Comparison of ENCODE assay signal across 22 cellular contexts in genomic region chr7:101824440-101824839, GRCh38.
"Had no signal": no experiment of that assay in that cellular context is flagged by ENCODE, and none has a peak within 500 bp of the region (broad histone marks: within the 10 kb centered on the region; RNA-seq: fewer than 3 reads in every experiment).

No MANE protein-coding gene starts in this region.

- DNase-seq: activated B cell treated with CpG ODN at 0.5 μM for 24 hours; activated CD4-positive, alpha-beta memory T cell treated with anti-CD3 and anti-CD28 coated beads, Interleukin-2, amount 10 ng/mL, durations not matched to agents 7 days and 5 days; activated CD4-positive, alpha-beta T cell treated with anti-CD3 and anti-CD28 coated beads for 4 hours; activated naive CD4-positive, alpha-beta T cell treated with anti-CD3 and anti-CD28 coated beads for 36 hours; activated naive CD8-positive, alpha-beta T cell treated with anti-CD3 and anti-CD28 coated beads, Interleukin-2, amount 50 U/mL, for 24 hours; activated T-cell treated with anti-CD3 and anti-CD28 coated beads, Interleukin-2, amount 50 U/mL, for 4 hours; anterior cingulate cortex; central memory CD4-positive, alpha-beta T cell; colonic mucosa; heart left ventricle; left ventricle myocardium inferior; mesenchymal stem cell; natural killer cell; stimulated activated CD4-positive, alpha-beta T cell treated with anti-CD3 and anti-CD28 coated beads, Interleukin-4, amount 100 ng/mL, for 4 hours; stimulated activated naive B cell treated with anti-CD40 and anti-IgM and Interleukin-4, amounts not matched to agents 10 μg/mL and 1 μg/mL and 100 μg/mL, for 72 hours had no signal

- H3K9me3 ChIP-seq: colonic mucosa, heart left ventricle, left ventricle myocardium inferior, thyroid gland, vagina had no signal

- H3K27ac ChIP-seq: colonic mucosa, heart left ventricle, left ventricle myocardium inferior, parathyroid adenoma, thyroid gland, vagina had no signal

- ATAC-seq: activated naive CD8-positive, alpha-beta T cell treated with anti-CD3 and anti-CD28 coated beads, Interleukin-2, amount 50 U/mL, for 24 hours; activated T-cell treated with anti-CD3 and anti-CD28 coated beads, Interleukin-2, amount 50 U/mL, for 4 hours; natural killer cell; sciatic nerve; stimulated activated naive B cell treated with anti-CD40 and anti-IgM and Interleukin-4, amounts not matched to agents 10 μg/mL and 1 μg/mL and 100 μg/mL, for 72 hours had no signal

- H3K4me1 ChIP-seq: colonic mucosa, parathyroid adenoma had no signal

- H3K36me3 ChIP-seq: colonic mucosa, heart left ventricle, left ventricle myocardium inferior, thyroid gland, vagina had no signal

- H2AFZ ChIP-seq: parathyroid adenoma had no signal

- H3K27me3 ChIP-seq: colonic mucosa, heart left ventricle, thyroid gland, vagina had no signal

- FAIRE-seq: endometrium, frontal cortex, TTC549 had no signal

- H3K9ac ChIP-seq: parathyroid adenoma had no signal

- H3K4me3 ChIP-seq: colonic mucosa, heart left ventricle, left ventricle myocardium inferior, thyroid gland, vagina had no signal
